ENCODE assay signal across 1 cellular context in the genomic region with DNA sequence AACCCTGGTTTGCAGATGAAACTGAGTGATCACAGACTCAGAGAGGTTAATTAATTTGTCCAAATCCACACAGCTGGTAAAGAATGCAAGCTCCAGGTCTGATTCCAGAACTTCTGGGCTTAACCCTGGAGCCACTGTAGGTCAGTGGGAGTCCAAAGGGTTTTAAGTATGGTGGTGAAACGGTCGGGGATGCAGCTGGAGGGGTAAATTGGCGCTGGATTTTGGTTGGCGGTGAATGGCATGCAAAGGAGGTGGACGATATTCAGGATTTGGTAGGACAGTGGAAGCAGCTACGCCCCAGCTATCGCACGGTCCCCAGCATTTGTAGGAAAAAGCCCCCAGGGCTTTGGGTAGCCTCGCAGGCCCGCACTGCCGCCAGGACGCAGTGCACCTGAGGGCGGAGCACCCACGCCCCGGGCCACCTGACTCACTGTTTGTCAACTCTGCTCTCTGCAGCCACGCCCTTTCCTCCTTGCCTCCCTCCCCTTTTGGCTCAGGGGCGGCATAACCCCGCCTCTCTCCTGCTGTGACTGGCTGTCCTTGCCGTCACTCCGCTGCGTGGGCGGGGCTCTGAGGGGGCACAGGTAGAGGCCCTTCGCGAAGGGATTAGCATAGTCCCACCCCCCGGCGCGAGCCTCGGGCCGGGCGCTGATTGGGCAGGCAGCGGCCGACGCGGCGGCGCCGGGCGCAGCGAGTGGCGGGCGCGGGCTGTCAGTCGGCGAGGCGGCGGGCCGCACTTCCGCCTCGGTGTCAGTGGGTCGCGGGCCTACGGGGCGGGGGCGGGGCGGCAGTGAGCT.
TF ChIP-seq lines count a peak whose summit lies in the region.

A gene (plus strand): TSS at position 750 of the 797 bp plus-strand sequence. CDS start 17,664 bp downstream, outside the sequence.

TF ChIP-seq in HepG2, 621 proteins besides CTCF, POLR2A, EP300 and RAD21 (continued from another document and continues in another):
- TF ChIP-seq, protein P1, sequence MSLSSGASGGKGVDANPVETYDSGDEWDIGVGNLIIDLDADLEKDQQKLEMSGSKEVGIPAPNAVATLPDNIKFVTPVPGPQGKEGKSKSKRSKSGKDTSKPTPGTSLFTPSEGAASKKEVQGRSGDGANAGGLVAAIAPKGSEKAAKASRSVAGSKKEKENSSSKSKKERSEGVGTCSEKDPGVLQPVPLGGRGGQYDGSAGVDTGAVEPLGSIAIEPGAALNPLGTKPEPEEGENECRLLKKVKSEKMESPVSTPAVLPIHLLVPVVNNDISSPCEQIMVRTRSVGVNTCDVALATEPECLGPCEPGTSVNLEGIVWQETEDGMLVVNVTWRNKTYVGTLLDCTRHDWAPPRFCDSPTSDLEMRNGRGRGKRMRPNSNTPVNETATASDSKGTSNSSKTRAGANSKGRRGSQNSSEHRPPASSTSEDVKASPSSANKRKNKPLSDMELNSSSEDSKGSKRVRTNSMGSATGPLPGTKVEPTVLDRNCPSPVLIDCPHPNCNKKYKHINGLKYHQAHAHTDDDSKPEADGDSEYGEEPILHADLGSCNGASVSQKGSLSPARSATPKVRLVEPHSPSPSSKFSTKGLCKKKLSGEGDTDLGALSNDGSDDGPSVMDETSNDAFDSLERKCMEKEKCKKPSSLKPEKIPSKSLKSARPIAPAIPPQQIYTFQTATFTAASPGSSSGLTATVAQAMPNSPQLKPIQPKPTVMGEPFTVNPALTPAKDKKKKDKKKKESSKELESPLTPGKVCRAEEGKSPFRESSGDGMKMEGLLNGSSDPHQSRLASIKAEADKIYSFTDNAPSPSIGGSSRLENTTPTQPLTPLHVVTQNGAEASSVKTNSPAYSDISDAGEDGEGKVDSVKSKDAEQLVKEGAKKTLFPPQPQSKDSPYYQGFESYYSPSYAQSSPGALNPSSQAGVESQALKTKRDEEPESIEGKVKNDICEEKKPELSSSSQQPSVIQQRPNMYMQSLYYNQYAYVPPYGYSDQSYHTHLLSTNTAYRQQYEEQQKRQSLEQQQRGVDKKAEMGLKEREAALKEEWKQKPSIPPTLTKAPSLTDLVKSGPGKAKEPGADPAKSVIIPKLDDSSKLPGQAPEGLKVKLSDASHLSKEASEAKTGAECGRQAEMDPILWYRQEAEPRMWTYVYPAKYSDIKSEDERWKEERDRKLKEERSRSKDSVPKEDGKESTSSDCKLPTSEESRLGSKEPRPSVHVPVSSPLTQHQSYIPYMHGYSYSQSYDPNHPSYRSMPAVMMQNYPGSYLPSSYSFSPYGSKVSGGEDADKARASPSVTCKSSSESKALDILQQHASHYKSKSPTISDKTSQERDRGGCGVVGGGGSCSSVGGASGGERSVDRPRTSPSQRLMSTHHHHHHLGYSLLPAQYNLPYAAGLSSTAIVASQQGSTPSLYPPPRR (CRISPR knock-in tag; IDR thresholded peaks at IDR 0.05; ENCODE audit: borderline replicate concordance): peak; percentile 13; the same call in 1 of the 2 replicates
- TF ChIP-seq, protein P2, sequence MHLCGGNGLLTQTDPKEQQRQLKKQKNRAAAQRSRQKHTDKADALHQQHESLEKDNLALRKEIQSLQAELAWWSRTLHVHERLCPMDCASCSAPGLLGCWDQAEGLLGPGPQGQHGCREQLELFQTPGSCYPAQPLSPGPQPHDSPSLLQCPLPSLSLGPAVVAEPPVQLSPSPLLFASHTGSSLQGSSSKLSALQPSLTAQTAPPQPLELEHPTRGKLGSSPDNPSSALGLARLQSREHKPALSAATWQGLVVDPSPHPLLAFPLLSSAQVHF (CRISPR knock-in tag; IDR thresholded peaks at IDR 0.05): no peak
- TF ChIP-seq, protein P3, sequence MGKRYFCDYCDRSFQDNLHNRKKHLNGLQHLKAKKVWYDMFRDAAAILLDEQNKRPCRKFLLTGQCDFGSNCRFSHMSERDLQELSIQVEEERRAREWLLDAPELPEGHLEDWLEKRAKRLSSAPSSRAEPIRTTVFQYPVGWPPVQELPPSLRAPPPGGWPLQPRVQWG (CRISPR knock-in tag; IDR thresholded peaks at IDR 0.05; ENCODE audit: borderline replicate concordance, low read depth): no peak
- TF ChIP-seq ZNF556 (CRISPR knock-in tag; IDR thresholded peaks at IDR 0.05; ENCODE audit: borderline replicate concordance): peak; percentile 73; the same call in 1 of the 2 replicates
- peak; percentile 19; the same call in 1 of the 2 replicates for TF ChIP-seq ZNF616 (CRISPR knock-in tag; IDR thresholded peaks at IDR 0.05; ENCODE audit: low read depth)
- TF ChIP-seq, protein P4, sequence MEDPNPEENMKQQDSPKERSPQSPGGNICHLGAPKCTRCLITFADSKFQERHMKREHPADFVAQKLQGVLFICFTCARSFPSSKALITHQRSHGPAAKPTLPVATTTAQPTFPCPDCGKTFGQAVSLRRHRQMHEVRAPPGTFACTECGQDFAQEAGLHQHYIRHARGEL (CRISPR knock-in tag; IDR thresholded peaks at IDR 0.05): no peak
- TF ChIP-seq, protein P5, sequence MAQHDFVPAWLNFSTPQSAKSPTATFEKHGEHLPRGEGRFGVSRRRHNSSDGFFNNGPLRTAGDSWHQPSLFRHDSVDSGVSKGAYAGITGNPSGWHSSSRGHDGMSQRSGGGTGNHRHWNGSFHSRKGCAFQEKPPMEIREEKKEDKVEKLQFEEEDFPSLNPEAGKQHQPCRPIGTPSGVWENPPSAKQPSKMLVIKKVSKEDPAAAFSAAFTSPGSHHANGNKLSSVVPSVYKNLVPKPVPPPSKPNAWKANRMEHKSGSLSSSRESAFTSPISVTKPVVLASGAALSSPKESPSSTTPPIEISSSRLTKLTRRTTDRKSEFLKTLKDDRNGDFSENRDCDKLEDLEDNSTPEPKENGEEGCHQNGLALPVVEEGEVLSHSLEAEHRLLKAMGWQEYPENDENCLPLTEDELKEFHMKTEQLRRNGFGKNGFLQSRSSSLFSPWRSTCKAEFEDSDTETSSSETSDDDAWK (CRISPR knock-in tag; IDR thresholded peaks at IDR 0.05): no peak
- TF ChIP-seq ZNF619 (CRISPR knock-in tag; IDR thresholded peaks at IDR 0.05): 0 out of 2 replicates have a peak, but pooled peaks have one; percentile 6
- no peak for TF ChIP-seq ZNF317 (CRISPR knock-in tag; IDR thresholded peaks at IDR 0.05)
- TF ChIP-seq, protein P6, sequence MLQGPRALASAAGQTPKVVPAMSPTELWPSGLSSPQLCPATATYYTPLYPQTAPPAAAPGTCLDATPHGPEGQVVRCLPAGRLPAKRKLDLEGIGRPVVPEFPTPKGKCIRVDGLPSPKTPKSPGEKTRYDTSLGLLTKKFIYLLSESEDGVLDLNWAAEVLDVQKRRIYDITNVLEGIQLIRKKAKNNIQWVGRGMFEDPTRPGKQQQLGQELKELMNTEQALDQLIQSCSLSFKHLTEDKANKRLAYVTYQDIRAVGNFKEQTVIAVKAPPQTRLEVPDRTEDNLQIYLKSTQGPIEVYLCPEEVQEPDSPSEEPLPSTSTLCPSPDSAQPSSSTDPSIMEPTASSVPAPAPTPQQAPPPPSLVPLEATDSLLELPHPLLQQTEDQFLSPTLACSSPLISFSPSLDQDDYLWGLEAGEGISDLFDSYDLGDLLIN (CRISPR knock-in tag; IDR thresholded peaks at IDR 0.05; ENCODE audit: borderline replicate concordance): no peak
- TF ChIP-seq PPARG (CRISPR knock-in tag; conservative IDR thresholded peaks at IDR 0.05): peak; percentile 1; the same call in 1 of the 2 replicates
- TF ChIP-seq TEAD2 (CRISPR knock-in tag; IDR thresholded peaks at IDR 0.05): no peak
- TF ChIP-seq RARG (CRISPR knock-in tag; IDR thresholded peaks at IDR 0.05; ENCODE audit: low read depth): no peak
- TF ChIP-seq PAX8 (CRISPR knock-in tag; IDR thresholded peaks at IDR 0.05; ENCODE audit: borderline replicate concordance): 0 out of 2 replicates have a peak, but pooled peaks have one; percentile 53
- TF ChIP-seq, protein P7, sequence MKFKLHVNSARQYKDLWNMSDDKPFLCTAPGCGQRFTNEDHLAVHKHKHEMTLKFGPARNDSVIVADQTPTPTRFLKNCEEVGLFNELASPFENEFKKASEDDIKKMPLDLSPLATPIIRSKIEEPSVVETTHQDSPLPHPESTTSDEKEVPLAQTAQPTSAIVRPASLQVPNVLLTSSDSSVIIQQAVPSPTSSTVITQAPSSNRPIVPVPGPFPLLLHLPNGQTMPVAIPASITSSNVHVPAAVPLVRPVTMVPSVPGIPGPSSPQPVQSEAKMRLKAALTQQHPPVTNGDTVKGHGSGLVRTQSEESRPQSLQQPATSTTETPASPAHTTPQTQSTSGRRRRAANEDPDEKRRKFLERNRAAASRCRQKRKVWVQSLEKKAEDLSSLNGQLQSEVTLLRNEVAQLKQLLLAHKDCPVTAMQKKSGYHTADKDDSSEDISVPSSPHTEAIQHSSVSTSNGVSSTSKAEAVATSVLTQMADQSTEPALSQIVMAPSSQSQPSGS (CRISPR knock-in tag; IDR thresholded peaks at IDR 0.05): peak; percentile 36; the same call in 1 of the 2 replicates
- TF ChIP-seq ZNF652 (CRISPR knock-in tag; IDR thresholded peaks at IDR 0.05; ENCODE audit: borderline replicate concordance, low read depth): 0 out of 2 replicates have a peak, but pooled peaks have one; percentile 10
- TF ChIP-seq JDP2 (CRISPR knock-in tag; IDR thresholded peaks at IDR 0.05; ENCODE audit: borderline replicate concordance): no peak
- no peak for TF ChIP-seq SOX6 (IDR thresholded peaks at IDR 0.05)
- peak; percentile 32 for TF ChIP-seq SOX6 (CRISPR knock-in tag; IDR thresholded peaks at IDR 0.05)
- TF ChIP-seq ZIK1 (CRISPR knock-in tag; IDR thresholded peaks at IDR 0.05; ENCODE audit: borderline replicate concordance, low read depth): 0 out of 2 replicates have a peak, but pooled peaks have one; percentile 76
- TF ChIP-seq, protein P8, sequence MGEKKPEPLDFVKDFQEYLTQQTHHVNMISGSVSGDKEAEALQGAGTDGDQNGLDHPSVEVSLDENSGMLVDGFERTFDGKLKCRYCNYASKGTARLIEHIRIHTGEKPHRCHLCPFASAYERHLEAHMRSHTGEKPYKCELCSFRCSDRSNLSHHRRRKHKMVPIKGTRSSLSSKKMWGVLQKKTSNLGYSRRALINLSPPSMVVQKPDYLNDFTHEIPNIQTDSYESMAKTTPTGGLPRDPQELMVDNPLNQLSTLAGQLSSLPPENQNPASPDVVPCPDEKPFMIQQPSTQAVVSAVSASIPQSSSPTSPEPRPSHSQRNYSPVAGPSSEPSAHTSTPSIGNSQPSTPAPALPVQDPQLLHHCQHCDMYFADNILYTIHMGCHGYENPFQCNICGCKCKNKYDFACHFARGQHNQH (CRISPR knock-in tag; IDR thresholded peaks at IDR 0.05): peak; percentile 61
- TF ChIP-seq, protein P9, sequence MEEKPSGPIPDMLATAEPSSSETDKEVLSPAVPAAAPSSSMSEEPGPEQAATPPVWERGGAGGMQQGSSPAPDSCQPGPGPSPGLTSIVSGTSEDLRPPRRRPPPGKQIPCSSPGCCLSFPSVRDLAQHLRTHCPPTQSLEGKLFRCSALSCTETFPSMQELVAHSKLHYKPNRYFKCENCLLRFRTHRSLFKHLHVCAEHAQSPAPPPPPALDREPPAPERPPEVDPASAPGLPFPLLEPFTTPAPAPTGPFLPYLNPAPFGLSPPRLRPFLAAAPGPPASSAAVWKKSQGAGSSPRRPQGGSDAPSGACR (CRISPR knock-in tag; IDR thresholded peaks at IDR 0.05): peak; percentile 96
- TF ChIP-seq, protein P10, sequence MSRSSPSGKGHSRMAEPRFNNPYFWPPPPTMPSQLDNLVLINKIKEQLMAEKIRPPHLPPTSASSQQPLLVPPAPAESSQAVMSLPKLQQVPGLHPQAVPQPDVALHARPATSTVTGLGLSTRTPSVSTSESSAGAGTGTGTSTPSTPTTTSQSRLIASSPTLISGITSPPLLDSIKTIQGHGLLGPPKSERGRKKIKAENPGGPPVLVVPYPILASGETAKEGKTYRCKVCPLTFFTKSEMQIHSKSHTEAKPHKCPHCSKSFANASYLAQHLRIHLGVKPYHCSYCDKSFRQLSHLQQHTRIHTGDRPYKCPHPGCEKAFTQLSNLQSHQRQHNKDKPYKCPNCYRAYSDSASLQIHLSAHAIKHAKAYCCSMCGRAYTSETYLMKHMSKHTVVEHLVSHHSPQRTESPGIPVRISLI (CRISPR knock-in tag; IDR thresholded peaks at IDR 0.05; ENCODE audit: borderline replicate concordance): 0 out of 2 replicates have a peak, but pooled peaks have one; percentile 32
- no peak for TF ChIP-seq CC2D1A (CRISPR knock-in tag; IDR thresholded peaks at IDR 0.05)
- peak; percentile 90 for TF ChIP-seq MXD4 (CRISPR knock-in tag; IDR thresholded peaks at IDR 0.05)
- TF ChIP-seq BCL6 (CRISPR knock-in tag; IDR thresholded peaks at IDR 0.05): peak; percentile 47; the same call in 1 of the 2 replicates
- peak; percentile 61; the same call in 1 of the 2 replicates for TF ChIP-seq ERF (CRISPR knock-in tag; IDR thresholded peaks at IDR 0.05)
- TF ChIP-seq SSRP1 (CRISPR knock-in tag; IDR thresholded peaks at IDR 0.05): no peak
- 0 out of 2 replicates have a peak, but pooled peaks have one; percentile 59 for TF ChIP-seq ZNF160 (CRISPR knock-in tag; IDR thresholded peaks at IDR 0.05)
- TF ChIP-seq NPAS2 (CRISPR knock-in tag; IDR thresholded peaks at IDR 0.05; ENCODE audit: borderline replicate concordance): no peak
- TF ChIP-seq, protein P11, sequence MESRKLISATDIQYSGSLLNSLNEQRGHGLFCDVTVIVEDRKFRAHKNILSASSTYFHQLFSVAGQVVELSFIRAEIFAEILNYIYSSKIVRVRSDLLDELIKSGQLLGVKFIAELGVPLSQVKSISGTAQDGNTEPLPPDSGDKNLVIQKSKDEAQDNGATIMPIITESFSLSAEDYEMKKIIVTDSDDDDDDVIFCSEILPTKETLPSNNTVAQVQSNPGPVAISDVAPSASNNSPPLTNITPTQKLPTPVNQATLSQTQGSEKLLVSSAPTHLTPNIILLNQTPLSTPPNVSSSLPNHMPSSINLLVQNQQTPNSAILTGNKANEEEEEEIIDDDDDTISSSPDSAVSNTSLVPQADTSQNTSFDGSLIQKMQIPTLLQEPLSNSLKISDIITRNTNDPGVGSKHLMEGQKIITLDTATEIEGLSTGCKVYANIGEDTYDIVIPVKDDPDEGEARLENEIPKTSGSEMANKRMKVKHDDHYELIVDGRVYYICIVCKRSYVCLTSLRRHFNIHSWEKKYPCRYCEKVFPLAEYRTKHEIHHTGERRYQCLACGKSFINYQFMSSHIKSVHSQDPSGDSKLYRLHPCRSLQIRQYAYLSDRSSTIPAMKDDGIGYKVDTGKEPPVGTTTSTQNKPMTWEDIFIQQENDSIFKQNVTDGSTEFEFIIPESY (CRISPR knock-in tag; IDR thresholded peaks at IDR 0.05): no peak
- TF ChIP-seq, protein P12, sequence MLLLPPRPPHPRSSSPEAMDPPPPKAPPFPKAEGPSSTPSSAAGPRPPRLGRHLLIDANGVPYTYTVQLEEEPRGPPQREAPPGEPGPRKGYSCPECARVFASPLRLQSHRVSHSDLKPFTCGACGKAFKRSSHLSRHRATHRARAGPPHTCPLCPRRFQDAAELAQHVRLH (CRISPR knock-in tag; IDR thresholded peaks at IDR 0.05; ENCODE audit: borderline replicate concordance, low read depth): peak; percentile 39; the same call in 1 of the 2 replicates
- TF ChIP-seq, protein P13, sequence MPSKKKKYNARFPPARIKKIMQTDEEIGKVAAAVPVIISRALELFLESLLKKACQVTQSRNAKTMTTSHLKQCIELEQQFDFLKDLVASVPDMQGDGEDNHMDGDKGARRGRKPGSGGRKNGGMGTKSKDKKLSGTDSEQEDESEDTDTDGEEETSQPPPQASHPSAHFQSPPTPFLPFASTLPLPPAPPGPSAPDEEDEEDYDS (CRISPR knock-in tag; IDR thresholded peaks at IDR 0.05): peak; percentile 94
